14 cellular contexts compared by ENCODE assay signal in the genomic region with DNA sequence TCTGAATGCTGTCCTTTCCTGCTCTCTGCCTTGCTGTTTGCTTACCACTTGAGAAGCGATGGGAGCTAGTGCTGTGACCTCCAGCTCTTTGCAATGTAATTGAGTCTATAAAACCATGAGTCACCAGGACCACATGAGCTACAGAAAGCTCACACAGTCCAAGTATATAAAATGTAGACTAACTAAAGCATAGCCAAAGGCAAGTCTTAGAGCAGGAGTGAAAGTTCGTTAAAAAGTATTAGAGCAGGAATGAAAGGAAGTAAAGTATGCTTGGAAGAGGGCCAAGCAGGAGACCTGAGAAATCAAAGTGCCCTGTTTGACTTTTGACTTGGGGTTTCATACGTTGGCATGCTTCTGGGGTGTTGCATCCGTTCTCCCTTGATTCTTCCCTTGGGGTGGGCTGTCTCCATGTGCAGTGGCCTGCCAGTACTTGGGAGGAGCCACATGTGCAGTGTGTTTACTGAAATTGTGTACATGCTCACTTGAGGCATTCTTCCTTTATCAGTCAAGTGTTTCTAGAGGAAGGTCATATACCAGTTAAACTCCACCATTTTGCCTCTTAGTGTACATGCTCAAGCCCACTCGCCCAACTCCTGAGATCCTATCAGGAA.
DNase-seq lines count a peak whose midpoint lies in the region; ATAC-seq and TF ChIP-seq lines count a peak whose summit lies in the region.
"Had no signal": no experiment of that assay in that cellular context is flagged by ENCODE, and none has a peak within 500 bp of the region (broad histone marks: within the 10 kb centered on the region; RNA-seq: fewer than 3 reads in every experiment).

No MANE protein-coding gene starts in this region.

- no peaks in the 10 kb centered on the region for H3K79me2 ChIP-seq in SK-N-SH (ENCODE audit: insufficient read depth)

- TF ChIP-seq CTCF in AG10803 (conservative IDR thresholded peaks at IDR 0.05; ENCODE audit: low read length) (no peak), SK-N-SH (IDR thresholded peaks at IDR 0.05) (no peak)

- no peak for TF ChIP-seq EP300 in SK-N-SH (IDR thresholded peaks at IDR 0.05; ENCODE audit: borderline replicate concordance in 1 of 2, low read depth in 1 of 2, low read length in 1 of 2)

- H3K9me2 ChIP-seq in SK-N-SH = no peaks in the 10 kb centered on the region

- TF ChIP-seq RAD21 in SK-N-SH (IDR thresholded peaks at IDR 0.05; ENCODE audit: low read length) = no peak

- no peak overlapping the region for H3K9ac ChIP-seq in SK-N-SH

- H3K36me3 ChIP-seq in SK-N-SH (replicated peaks in 1 of 2; ENCODE audit: control insufficient read depth in 1 of 2, insufficient read depth in 2 of 2, low read length in 1 of 2) = no peaks in the 10 kb centered on the region

- POLR2A ChIA-PET in SK-N-SH (lab: Yijun Ruan, JAX) = no interaction called here

- no peak for ATAC-seq in GM21576 (IDR thresholded peaks at IDR 0.05; ENCODE audit: unreplicated experiment)
- ATAC-seq in GM21619 (IDR thresholded peaks at IDR 0.05; ENCODE audit: unreplicated experiment) = no peak
- ATAC-seq: activated T-cell treated with anti-CD3 and anti-CD28 coated beads, Interleukin-2, amount 50 U/mL, for 4 hours had no signal

- H3K4me3 ChIP-seq in AG10803 (ENCODE audit: low read length) (no peak overlapping the region), SK-N-SH (ENCODE audit: low read depth in 2 of 2, low read length in 1 of 2) (no peak overlapping the region)

- H4K20me1 ChIP-seq in SK-N-SH (ENCODE audit: insufficient read depth) = no peaks in the 10 kb centered on the region

- no peaks in the 10 kb centered on the region for H3K9me3 ChIP-seq in SK-N-SH

- peak overlapping the region; percentile 14; the same call in 1 of the 2 replicates for H3K4me2 ChIP-seq in SK-N-SH

- no peaks in the 10 kb centered on the region for H3K4me1 ChIP-seq in SK-N-SH (ENCODE audit: control insufficient read depth in 1 of 2, insufficient read depth in 2 of 2, low read depth in 1 of 2, low read length in 1 of 2)

- peak; percentile 50 for DNase-seq in AG10803 (ENCODE audit: low read depth)
- DNase-seq in HT1080 (ENCODE audit: low read depth) = peak; percentile 83
- DNase-seq in SK-N-SH = no peak
- peak; percentile 11 for DNase-seq in hepatic stellate cell (ENCODE audit: low spot score)
- no peak for DNase-seq in NCI-H2171 (lab: John Stamatoyannopoulos, UW)
- no peak for DNase-seq in NOMO-1 (lab: John Stamatoyannopoulos, UW; ENCODE audit: unreplicated experiment in 2 of 2)
- DNase-seq: activated T-cell treated with anti-CD3 and anti-CD28 coated beads, Interleukin-2, amount 50 U/mL, for 4 hours; dermis blood vessel endothelial cell; Karpas-422; stimulated activated CD4-positive, alpha-beta T cell treated with anti-CD3 and anti-CD28 coated beads, Interleukin-2, amount 100 ng/mL, for 48 hours; substantia nigra had no signal

- H3K27me3 ChIP-seq in SK-N-SH (ENCODE audit: insufficient read depth) = no peaks in the 10 kb centered on the region

- H3K27ac ChIP-seq in SK-N-SH (ENCODE audit: low read depth in 2 of 2, low read length in 1 of 2) = no peak overlapping the region
- H3K27ac ChIP-seq: VCaP had no signal

- CTCF ChIA-PET in SK-N-SH (lab: Yijun Ruan, JAX) = no interaction called here

- H3F3A ChIP-seq in SK-N-SH (replicated peaks; ENCODE audit: insufficient read depth) = no peaks in the 10 kb centered on the region

- 62% methylated on average over 5 of the region's 5 CpGs for WGBS in SK-N-SH (ENCODE audit: low lambda C conversion rate)

- no peak overlapping the region for H2AFZ ChIP-seq in SK-N-SH (ENCODE audit: low read depth)

TF ChIP-seq in SK-N-SH, 30 proteins besides CTCF, POLR2A, EP300 and RAD21:
- TF ChIP-seq FOSL2 (IDR thresholded peaks at IDR 0.05; ENCODE audit: borderline replicate concordance, low read depth) = 0 out of 2 replicates have a peak, but pooled peaks have one; percentile 10
- TF ChIP-seq EZH2phosphoT487 (IDR thresholded peaks at IDR 0.05; ENCODE audit: borderline replicate concordance, low read depth) = no peak
TF ChIP-seq in SK-N-SH: peak in this region for 1.

Comparison
In these comparisons a context has a peak if more than half of its experiments do, and no peak if none do; other contexts are left out.
1. DNase-seq: peak in AG10803 (single experiment), HT1080 (single experiment) and hepatic stellate cell (single experiment); none in SK-N-SH (single experiment), NCI-H2171 (single experiment) and NOMO-1 (0 of 2).